In genomic region chr12:113267621-113268020, GRCh38 we compare ENCODE assay signal across 18 cellular contexts. TPM values are rescaled to one million over a fixed set of nuclear protein-coding genes. Genes with fewer than 3 reads are reported as not detected.
DNase-seq lines count a peak whose midpoint lies in the region; ATAC-seq and TF ChIP-seq lines count a peak whose summit lies in the region.
"Had no signal": no experiment of that assay in that cellular context is flagged by ENCODE, and none has a peak within 500 bp of the region (broad histone marks: within the 10 kb centered on the region; RNA-seq: fewer than 3 reads in every experiment).

No MANE protein-coding gene starts in this region.

- DNase-seq in left cardiac atrium, result peak; percentile 15
- no peak for DNase-seq in cardiac septum (ENCODE audit: low spot score)
- DNase-seq in chondrocyte (ENCODE audit: low spot score), result peak; percentile 49
- peak; percentile 51 for DNase-seq in islet precursor cell
- DNase-seq in type B pancreatic cell (ENCODE audit: extremely low spot score, unreplicated experiment), result no peak
- no peak for DNase-seq in NCI-H1436 treated with DMSO at 0.1 percent for 48 hours (lab: John Stamatoyannopoulos, UW)
- no peak for DNase-seq in SK-N-DZ (ENCODE audit: low spot score)
- DNase-seq in D341Med (ENCODE audit: low spot score), result no peak
- DNase-seq: Caco-2; CD4-positive, alpha-beta T cell; DMS153; GF-D8; H9; IMR-90; NCI-H1417 treated with DMSO at 0.1 percent for 48 hours; NCI-H2029; NCI-H345; NCI-H526 had no signal

- H3K36me3 Mint-ChIP-seq in chondrocyte (ENCODE audit: low read depth) (peaks cover 16% of the 10 kb centered on the region), type B pancreatic cell (peaks cover 13% of the 10 kb centered on the region)

- no peaks in the 10 kb centered on the region for H3K27me3 Mint-ChIP-seq in chondrocyte (ENCODE audit: low read depth)
- no peaks in the 10 kb centered on the region for H3K27me3 Mint-ChIP-seq in type B pancreatic cell
- H3K27me3 Mint-ChIP-seq: CD4-positive, alpha-beta T cell had no signal

- TF ChIP-seq CTCF in chondrocyte (IDR thresholded peaks at IDR 0.05) (no peak), type B pancreatic cell (conservative IDR thresholded peaks at IDR 0.05) (no peak)

- peaks cover 20% of the 10 kb centered on the region for H3K4me1 Mint-ChIP-seq in chondrocyte (ENCODE audit: low read depth)
- H3K4me1 Mint-ChIP-seq in type B pancreatic cell (ENCODE audit: unreplicated experiment), result no peaks in the 10 kb centered on the region

- no peak overlapping the region for H3K4me3 Mint-ChIP-seq in chondrocyte (ENCODE audit: unreplicated experiment)
- no peak overlapping the region for H3K4me3 Mint-ChIP-seq in type B pancreatic cell
- H3K4me3 Mint-ChIP-seq: CD4-positive, alpha-beta T cell; H9 had no signal

- H3K27ac Mint-ChIP-seq in chondrocyte (ENCODE audit: unreplicated experiment) (no peak overlapping the region), type B pancreatic cell (peak overlapping the region; percentile 80)

- intact Hi-C loops in left cardiac atrium (cut with DNase I) (no loop called here), cardiac septum (cut with DNase I) (no loop called here)

- no peaks in the 10 kb centered on the region for H3K9me3 Mint-ChIP-seq in chondrocyte (ENCODE audit: low read depth)
- H3K9me3 Mint-ChIP-seq in type B pancreatic cell, result no peaks in the 10 kb centered on the region
- H3K9me3 Mint-ChIP-seq: CD4-positive, alpha-beta T cell; H9 had no signal

- no peak for ATAC-seq in left cardiac atrium

RNA-seq across cellular contexts. Expression of gene TPCN1, which starts 46.4 kb away (rescaled TPM):
- total RNA-seq in left cardiac atrium (10 to 100 TPM; 66.1 to 80.6 TPM), cardiac septum (77.1 TPM), chondrocyte (35.9 to 40.0 TPM (median 37.7 TPM) in 3 replicates), type B pancreatic cell (ENCODE audit: low replicate concordance) (55.6 and 103 TPM in 2 replicates)
- polyA plus RNA-seq in SK-N-DZ (2014; cell fraction: cytosol; rRNA removed), result 8.7 and 11.1 TPM in 2 replicates
- polyA plus RNA-seq in SK-N-DZ (2014; cell fraction: nucleus; rRNA removed), result 63.1 and 85.4 TPM in 2 replicates

Comparison
In these comparisons a context has a peak if more than half of its experiments do, and no peak if none do; other contexts are left out.
1. DNase-seq: peak in left cardiac atrium (single experiment), chondrocyte (single experiment) and islet precursor cell (single experiment); none in cardiac septum (single experiment), type B pancreatic cell (single experiment), NCI-H1436 treated with DMSO at 0.1 percent for 48 hours (single experiment), SK-N-DZ (single experiment) and D341Med (single experiment).